Comparison of ENCODE assay signal across 24 cellular contexts in genomic region chr10:49803988-49804387, GRCh38. TPM values are rescaled to one million over a fixed set of nuclear protein-coding genes. Genes with fewer than 3 reads are reported as not detected.
"Had no signal": no experiment of that assay in that cellular context is flagged by ENCODE, and none has a peak within 500 bp of the region (broad histone marks: within the 10 kb centered on the region; RNA-seq: fewer than 3 reads in every experiment).

No MANE protein-coding gene starts in this region.

- H3K4me3 ChIP-seq: gastrocnemius medialis, left ventricle myocardium inferior, sigmoid colon, thoracic aorta had no signal

- DNase-seq: activated B cell treated with CpG ODN at 0.5 μM for 24 hours; activated CD4-positive, alpha-beta T cell treated with anti-CD3 and anti-CD28 coated beads for 36 hours; activated CD4-positive, alpha-beta T cell treated with anti-CD3 and anti-CD28 coated beads, Interleukin-2, amount 50 U/mL, for 4 hours; activated CD8-positive, alpha-beta memory T cell treated with anti-CD3 and anti-CD28 coated beads for 24 hours; activated CD8-positive, alpha-beta memory T cell treated with anti-CD3 and anti-CD28 coated beads, Interleukin-2, amount 50 U/mL, for 48 hours; activated naive CD4-positive, alpha-beta T cell; activated naive CD8-positive, alpha-beta T cell treated with anti-CD3 and anti-CD28 coated beads for 36 hours; activated T-cell treated with anti-CD3 and anti-CD28 coated beads, Interleukin-2, amount 50 U/mL, for 4 hours; amniotic stem cell; effector CD4-positive, alpha-beta T cell; erythroblast; gastrocnemius medialis; head of caudate nucleus; hypothalamus; left ventricle myocardium inferior; naive thymus-derived CD4-positive, alpha-beta T cell; posterior cingulate gyrus; sigmoid colon; stimulated activated CD4-positive, alpha-beta T cell treated with anti-CD3 and anti-CD28 coated beads, Interleukin-2, amount 100 ng/mL, for 48 hours; stimulated activated CD8-positive, alpha-beta memory T cell treated with anti-CD3 and anti-CD28 coated beads, Interleukin-4, amount 100 ng/mL, for 48 hours; stimulated activated naive B cell treated with anti-CD40 and anti-IgM and Interleukin-4, amounts not matched to agents 10 μg/mL and 1 μg/mL and 100 μg/mL, for 72 hours; T-helper 1 cell had no signal

- H3K36me3 ChIP-seq: gastrocnemius medialis, left ventricle myocardium inferior, sigmoid colon, thoracic aorta had no signal

- H3K4me1 ChIP-seq: gastrocnemius medialis, left ventricle myocardium inferior, sigmoid colon had no signal

- H3K27me3 ChIP-seq: gastrocnemius medialis, sigmoid colon had no signal

- FAIRE-seq: endometrium had no signal

- H3K27ac ChIP-seq: gastrocnemius medialis, left ventricle myocardium inferior, sigmoid colon, thoracic aorta had no signal

- H3K9me3 ChIP-seq: gastrocnemius medialis had no signal

RNA-seq across cellular contexts. Expression of gene OGDHL, which starts 41.9 kb away (rescaled TPM):
- total RNA-seq: activated B cell treated with CpG ODN at 0.5 μM for 24 hours; naive thymus-derived CD4-positive, alpha-beta T cell; thoracic aorta had no signal
- polyA plus RNA-seq: naive thymus-derived CD4-positive, alpha-beta T cell had no signal
